1 cellular context compared by ENCODE assay signal in the genomic region with DNA sequence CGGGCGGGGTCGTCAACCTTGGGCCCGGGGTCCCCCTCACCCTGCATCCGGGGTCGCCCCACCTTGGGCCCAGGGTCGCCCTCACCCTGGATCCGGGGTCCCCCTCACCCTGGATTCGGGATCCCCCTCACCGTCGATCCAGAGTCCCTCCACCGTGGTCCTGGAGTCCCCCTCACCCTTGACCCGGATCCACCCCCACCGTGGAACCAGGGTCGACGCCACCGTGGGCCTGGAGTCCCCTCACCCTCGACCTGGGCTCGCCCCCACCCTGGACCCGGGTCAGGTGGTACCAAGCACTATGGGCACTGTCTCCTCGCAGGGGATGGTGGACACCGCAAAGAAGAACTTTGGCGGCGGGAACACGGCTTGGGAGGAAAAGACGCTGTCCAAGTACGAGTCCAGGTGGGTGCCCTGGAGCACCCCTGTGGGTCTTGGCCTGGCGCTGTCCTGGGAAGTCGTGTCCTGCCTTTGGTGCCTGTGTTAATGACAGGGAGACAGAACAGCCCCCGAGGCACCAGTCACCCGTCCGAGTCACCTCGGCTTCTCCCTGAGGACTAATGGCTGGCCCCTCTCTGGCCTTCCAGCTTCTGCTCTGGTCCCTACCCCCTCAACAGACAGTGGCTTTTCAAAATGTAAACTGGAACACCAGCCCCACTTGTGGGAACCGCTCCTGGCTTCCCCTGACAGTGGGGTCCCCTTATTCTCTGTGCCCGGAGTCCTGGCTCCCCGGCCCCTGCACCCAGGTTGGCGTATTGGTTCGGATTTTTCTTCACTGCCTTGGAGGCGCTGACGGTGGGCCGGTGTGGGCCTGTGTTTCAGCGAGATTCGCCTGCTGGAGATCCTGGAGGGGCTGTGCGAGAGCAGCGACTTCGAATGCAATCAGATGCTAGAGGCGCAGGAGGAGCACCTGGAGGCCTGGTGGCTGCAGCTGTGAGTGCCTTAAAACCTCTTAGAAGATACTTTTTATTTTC.
TF ChIP-seq lines count a peak whose summit lies in the region.

No MANE protein-coding gene starts in this region.

TF ChIP-seq in SK-N-SH, 30 proteins besides CTCF, POLR2A, EP300 and RAD21 (continued from another document):
- TF ChIP-seq, protein P1, sequence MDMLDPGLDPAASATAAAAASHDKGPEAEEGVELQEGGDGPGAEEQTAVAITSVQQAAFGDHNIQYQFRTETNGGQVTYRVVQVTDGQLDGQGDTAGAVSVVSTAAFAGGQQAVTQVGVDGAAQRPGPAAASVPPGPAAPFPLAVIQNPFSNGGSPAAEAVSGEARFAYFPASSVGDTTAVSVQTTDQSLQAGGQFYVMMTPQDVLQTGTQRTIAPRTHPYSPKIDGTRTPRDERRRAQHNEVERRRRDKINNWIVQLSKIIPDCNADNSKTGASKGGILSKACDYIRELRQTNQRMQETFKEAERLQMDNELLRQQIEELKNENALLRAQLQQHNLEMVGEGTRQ (IDR thresholded peaks at IDR 0.05; ENCODE audit: borderline replicate concordance, low read depth, low read length), result no peak
- TF ChIP-seq GATA2 (CRISPR knock-in tag; IDR thresholded peaks at IDR 0.05) (no peak), MEF2A (IDR thresholded peaks at IDR 0.05; ENCODE audit: borderline replicate concordance, low read depth) (no peak), TEAD4 (IDR thresholded peaks at IDR 0.05; ENCODE audit: borderline replicate concordance, insufficient read depth) (no peak), FOSL2 (IDR thresholded peaks at IDR 0.05; ENCODE audit: borderline replicate concordance, low read depth) (no peak), RFX5 (IDR thresholded peaks at IDR 0.05; ENCODE audit: low read length) (no peak), JUND (IDR thresholded peaks at IDR 0.05) (no peak), EZH2phosphoT487 (IDR thresholded peaks at IDR 0.05; ENCODE audit: borderline replicate concordance, low read depth) (no peak), TCF12 (IDR thresholded peaks at IDR 0.05) (no peak), RCOR1 (IDR thresholded peaks at IDR 0.05; ENCODE audit: low read length) (no peak), GABPA (IDR thresholded peaks at IDR 0.05; ENCODE audit: low read depth) (no peak), NFIC (IDR thresholded peaks at IDR 0.05; ENCODE audit: borderline replicate concordance) (no peak), SIN3A (IDR thresholded peaks at IDR 0.05; ENCODE audit: borderline replicate concordance, low read depth, low read length) (no peak)
- TF ChIP-seq, protein P2, sequence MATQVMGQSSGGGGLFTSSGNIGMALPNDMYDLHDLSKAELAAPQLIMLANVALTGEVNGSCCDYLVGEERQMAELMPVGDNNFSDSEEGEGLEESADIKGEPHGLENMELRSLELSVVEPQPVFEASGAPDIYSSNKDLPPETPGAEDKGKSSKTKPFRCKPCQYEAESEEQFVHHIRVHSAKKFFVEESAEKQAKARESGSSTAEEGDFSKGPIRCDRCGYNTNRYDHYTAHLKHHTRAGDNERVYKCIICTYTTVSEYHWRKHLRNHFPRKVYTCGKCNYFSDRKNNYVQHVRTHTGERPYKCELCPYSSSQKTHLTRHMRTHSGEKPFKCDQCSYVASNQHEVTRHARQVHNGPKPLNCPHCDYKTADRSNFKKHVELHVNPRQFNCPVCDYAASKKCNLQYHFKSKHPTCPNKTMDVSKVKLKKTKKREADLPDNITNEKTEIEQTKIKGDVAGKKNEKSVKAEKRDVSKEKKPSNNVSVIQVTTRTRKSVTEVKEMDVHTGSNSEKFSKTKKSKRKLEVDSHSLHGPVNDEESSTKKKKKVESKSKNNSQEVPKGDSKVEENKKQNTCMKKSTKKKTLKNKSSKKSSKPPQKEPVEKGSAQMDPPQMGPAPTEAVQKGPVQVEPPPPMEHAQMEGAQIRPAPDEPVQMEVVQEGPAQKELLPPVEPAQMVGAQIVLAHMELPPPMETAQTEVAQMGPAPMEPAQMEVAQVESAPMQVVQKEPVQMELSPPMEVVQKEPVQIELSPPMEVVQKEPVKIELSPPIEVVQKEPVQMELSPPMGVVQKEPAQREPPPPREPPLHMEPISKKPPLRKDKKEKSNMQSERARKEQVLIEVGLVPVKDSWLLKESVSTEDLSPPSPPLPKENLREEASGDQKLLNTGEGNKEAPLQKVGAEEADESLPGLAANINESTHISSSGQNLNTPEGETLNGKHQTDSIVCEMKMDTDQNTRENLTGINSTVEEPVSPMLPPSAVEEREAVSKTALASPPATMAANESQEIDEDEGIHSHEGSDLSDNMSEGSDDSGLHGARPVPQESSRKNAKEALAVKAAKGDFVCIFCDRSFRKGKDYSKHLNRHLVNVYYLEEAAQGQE (IDR thresholded peaks at IDR 0.05; ENCODE audit: low read depth, low read length), result no peak
- TF ChIP-seq, protein P3, sequence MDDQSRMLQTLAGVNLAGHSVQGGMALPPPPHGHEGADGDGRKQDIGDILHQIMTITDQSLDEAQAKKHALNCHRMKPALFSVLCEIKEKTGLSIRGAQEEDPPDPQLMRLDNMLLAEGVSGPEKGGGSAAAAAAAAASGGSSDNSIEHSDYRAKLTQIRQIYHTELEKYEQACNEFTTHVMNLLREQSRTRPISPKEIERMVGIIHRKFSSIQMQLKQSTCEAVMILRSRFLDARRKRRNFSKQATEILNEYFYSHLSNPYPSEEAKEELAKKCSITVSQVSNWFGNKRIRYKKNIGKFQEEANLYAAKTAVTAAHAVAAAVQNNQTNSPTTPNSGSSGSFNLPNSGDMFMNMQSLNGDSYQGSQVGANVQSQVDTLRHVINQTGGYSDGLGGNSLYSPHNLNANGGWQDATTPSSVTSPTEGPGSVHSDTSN (IDR thresholded peaks at IDR 0.05), result no peak
- TF ChIP-seq, protein P4, sequence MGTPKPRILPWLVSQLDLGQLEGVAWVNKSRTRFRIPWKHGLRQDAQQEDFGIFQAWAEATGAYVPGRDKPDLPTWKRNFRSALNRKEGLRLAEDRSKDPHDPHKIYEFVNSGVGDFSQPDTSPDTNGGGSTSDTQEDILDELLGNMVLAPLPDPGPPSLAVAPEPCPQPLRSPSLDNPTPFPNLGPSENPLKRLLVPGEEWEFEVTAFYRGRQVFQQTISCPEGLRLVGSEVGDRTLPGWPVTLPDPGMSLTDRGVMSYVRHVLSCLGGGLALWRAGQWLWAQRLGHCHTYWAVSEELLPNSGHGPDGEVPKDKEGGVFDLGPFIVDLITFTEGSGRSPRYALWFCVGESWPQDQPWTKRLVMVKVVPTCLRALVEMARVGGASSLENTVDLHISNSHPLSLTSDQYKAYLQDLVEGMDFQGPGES (IDR thresholded peaks at IDR 0.05; ENCODE audit: low read depth, low read length), result no peak
